In the genomic region with DNA sequence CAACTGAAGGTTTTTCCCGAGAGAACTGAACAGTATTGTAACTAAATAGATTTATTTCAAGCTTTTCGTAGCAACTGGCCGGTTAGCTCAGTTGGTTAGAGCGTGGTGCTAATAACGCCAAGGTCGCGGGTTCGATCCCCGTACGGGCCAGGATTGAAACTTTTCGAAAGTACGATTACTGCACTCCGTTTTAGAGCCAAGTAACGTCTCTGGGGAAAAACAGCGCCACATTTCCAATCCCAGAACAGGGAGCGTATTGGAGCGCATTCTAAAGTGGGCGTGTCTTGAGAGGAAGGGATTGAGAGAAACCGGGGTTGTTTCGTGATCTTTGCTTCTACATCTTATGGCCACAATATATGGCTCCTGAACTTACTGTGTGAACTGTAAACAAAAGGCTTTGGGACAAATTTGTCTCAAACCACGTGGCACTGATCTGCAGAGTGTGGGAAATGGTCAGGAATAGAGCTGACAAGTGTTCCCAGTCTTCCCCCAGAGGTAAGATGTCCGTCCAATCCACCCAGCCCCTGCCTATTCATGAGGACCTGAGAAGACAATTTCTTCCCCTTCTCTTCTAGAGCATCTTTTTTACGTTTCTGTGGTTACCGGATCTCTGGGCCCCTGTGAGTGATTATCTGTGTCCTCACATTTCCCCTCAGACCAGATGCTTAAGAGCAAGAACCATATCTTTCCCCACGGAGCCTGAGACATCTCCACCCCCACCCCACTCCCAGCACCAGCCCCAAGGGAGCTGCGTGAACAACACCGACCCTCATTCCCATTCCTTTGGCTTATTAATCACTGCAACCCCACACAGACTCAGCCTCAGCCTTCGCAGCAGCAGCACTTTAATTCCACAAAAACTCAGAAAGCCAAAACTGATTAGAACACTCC, we compare ENCODE assay signal across 1 cellular context.
TF ChIP-seq lines count a peak whose summit lies in the region.

No MANE protein-coding gene starts in this region.

TF ChIP-seq in HepG2, 621 proteins besides CTCF, POLR2A, EP300 and RAD21 (continued from another document and continues in another):
- TF ChIP-seq, protein P1, sequence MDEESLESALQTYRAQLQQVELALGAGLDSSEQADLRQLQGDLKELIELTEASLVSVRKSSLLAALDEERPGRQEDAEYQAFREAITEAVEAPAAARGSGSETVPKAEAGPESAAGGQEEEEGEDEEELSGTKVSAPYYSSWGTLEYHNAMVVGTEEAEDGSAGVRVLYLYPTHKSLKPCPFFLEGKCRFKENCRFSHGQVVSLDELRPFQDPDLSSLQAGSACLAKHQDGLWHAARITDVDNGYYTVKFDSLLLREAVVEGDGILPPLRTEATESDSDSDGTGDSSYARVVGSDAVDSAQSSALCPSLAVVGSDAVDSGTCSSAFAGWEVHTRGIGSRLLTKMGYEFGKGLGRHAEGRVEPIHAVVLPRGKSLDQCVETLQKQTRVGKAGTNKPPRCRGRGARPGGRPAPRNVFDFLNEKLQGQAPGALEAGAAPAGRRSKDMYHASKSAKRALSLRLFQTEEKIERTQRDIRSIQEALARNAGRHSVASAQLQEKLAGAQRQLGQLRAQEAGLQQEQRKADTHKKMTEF (CRISPR knock-in tag; IDR thresholded peaks at IDR 0.05) = peak; percentile 79; the same call in 1 of the 2 replicates
- TF ChIP-seq GFI1 (CRISPR knock-in tag; IDR thresholded peaks at IDR 0.05; ENCODE audit: borderline replicate concordance) (peak; percentile 72; the same call in 1 of the 2 replicates), TCF7 (IDR thresholded peaks at IDR 0.05; ENCODE audit: low read depth) (0 out of 2 replicates have a peak, but pooled peaks have one; percentile 4), ZNF282 (IDR thresholded peaks at IDR 0.05; ENCODE audit: partially characterized antibody) (no peak), DMAP1 (CRISPR knock-in tag; IDR thresholded peaks at IDR 0.05) (peak; percentile 53), ZNF326 (CRISPR knock-in tag; IDR thresholded peaks at IDR 0.05; ENCODE audit: borderline replicate concordance) (no peak), YEATS2 (CRISPR knock-in tag; IDR thresholded peaks at IDR 0.05; ENCODE audit: borderline replicate concordance) (no peak; the same call in 1 of the 2 replicates), TCF7L2 (IDR thresholded peaks at IDR 0.05; ENCODE audit: low read depth, low read length) (no peak), MIER2 (CRISPR knock-in tag; IDR thresholded peaks at IDR 0.05) (no peak; the same call in 1 of the 2 replicates), ATF7 (IDR thresholded peaks at IDR 0.05) (no peak), ATF7 (CRISPR knock-in tag; IDR thresholded peaks at IDR 0.05) (no peak), PHF8 (CRISPR knock-in tag; IDR thresholded peaks at IDR 0.05) (no peak; the same call in 1 of the 2 replicates), ELF4 (CRISPR knock-in tag; IDR thresholded peaks at IDR 0.05; ENCODE audit: borderline replicate concordance) (no peak), ATM (IDR thresholded peaks at IDR 0.05; ENCODE audit: borderline replicate concordance) (no peak), ELF3 (CRISPR knock-in tag; IDR thresholded peaks at IDR 0.05) (0 out of 2 replicates have a peak, but pooled peaks have one; percentile 59), RFX1 (IDR thresholded peaks at IDR 0.05) (no peak), ZNF660 (CRISPR knock-in tag; IDR thresholded peaks at IDR 0.05; ENCODE audit: borderline replicate concordance, low read depth) (no peak), ZNF234 (CRISPR knock-in tag; conservative IDR thresholded peaks at IDR 0.05) (no peak)
- TF ChIP-seq, protein P2, sequence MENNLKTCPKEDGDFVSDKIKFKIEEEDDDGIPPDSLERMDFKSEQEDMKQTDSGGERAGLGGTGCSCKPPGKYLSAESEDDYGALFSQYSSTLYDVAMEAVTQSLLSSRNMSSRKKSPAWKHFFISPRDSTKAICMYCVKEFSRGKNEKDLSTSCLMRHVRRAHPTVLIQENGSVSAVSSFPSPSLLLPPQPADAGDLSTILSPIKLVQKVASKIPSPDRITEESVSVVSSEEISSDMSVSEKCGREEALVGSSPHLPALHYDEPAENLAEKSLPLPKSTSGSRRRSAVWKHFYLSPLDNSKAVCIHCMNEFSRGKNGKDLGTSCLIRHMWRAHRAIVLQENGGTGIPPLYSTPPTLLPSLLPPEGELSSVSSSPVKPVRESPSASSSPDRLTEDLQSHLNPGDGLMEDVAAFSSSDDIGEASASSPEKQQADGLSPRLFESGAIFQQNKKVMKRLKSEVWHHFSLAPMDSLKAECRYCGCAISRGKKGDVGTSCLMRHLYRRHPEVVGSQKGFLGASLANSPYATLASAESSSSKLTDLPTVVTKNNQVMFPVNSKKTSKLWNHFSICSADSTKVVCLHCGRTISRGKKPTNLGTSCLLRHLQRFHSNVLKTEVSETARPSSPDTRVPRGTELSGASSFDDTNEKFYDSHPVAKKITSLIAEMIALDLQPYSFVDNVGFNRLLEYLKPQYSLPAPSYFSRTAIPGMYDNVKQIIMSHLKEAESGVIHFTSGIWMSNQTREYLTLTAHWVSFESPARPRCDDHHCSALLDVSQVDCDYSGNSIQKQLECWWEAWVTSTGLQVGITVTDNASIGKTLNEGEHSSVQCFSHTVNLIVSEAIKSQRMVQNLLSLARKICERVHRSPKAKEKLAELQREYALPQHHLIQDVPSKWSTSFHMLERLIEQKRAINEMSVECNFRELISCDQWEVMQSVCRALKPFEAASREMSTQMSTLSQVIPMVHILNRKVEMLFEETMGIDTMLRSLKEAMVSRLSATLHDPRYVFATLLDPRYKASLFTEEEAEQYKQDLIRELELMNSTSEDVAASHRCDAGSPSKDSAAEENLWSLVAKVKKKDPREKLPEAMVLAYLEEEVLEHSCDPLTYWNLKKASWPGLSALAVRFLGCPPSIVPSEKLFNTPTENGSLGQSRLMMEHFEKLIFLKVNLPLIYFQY (CRISPR knock-in tag; IDR thresholded peaks at IDR 0.05; ENCODE audit: borderline replicate concordance) = 0 out of 2 replicates have a peak, but pooled peaks have one; percentile 47
- TF ChIP-seq, protein P3, sequence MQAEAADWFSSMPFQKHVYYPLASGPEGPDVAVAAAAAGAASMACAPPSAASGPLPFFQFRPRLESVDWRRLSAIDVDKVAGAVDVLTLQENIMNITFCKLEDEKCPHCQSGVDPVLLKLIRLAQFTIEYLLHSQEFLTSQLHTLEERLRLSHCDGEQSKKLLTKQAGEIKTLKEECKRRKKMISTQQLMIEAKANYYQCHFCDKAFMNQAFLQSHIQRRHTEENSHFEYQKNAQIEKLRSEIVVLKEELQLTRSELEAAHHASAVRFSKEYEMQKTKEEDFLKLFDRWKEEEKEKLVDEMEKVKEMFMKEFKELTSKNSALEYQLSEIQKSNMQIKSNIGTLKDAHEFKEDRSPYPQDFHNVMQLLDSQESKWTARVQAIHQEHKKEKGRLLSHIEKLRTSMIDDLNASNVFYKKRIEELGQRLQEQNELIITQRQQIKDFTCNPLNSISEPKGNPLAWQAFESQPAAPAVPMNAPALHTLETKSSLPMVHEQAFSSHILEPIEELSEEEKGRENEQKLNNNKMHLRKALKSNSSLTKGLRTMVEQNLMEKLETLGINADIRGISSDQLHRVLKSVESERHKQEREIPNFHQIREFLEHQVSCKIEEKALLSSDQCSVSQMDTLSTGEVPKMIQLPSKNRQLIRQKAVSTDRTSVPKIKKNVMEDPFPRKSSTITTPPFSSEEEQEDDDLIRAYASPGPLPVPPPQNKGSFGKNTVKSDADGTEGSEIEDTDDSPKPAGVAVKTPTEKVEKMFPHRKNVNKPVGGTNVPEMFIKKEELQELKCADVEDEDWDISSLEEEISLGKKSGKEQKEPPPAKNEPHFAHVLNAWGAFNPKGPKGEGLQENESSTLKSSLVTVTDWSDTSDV (CRISPR knock-in tag; IDR thresholded peaks at IDR 0.05) = no peak
- TF ChIP-seq, protein P4, sequence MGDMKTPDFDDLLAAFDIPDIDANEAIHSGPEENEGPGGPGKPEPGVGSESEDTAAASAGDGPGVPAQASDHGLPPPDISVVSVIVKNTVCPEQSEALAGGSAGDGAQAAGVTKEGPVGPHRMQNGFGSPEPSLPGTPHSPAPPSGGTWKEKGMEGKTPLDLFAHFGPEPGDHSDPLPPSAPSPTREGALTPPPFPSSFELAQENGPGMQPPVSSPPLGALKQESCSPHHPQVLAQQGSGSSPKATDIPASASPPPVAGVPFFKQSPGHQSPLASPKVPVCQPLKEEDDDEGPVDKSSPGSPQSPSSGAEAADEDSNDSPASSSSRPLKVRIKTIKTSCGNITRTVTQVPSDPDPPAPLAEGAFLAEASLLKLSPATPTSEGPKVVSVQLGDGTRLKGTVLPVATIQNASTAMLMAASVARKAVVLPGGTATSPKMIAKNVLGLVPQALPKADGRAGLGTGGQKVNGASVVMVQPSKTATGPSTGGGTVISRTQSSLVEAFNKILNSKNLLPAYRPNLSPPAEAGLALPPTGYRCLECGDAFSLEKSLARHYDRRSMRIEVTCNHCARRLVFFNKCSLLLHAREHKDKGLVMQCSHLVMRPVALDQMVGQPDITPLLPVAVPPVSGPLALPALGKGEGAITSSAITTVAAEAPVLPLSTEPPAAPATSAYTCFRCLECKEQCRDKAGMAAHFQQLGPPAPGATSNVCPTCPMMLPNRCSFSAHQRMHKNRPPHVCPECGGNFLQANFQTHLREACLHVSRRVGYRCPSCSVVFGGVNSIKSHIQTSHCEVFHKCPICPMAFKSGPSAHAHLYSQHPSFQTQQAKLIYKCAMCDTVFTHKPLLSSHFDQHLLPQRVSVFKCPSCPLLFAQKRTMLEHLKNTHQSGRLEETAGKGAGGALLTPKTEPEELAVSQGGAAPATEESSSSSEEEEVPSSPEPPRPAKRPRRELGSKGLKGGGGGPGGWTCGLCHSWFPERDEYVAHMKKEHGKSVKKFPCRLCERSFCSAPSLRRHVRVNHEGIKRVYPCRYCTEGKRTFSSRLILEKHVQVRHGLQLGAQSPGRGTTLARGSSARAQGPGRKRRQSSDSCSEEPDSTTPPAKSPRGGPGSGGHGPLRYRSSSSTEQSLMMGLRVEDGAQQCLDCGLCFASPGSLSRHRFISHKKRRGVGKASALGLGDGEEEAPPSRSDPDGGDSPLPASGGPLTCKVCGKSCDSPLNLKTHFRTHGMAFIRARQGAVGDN (CRISPR knock-in tag; IDR thresholded peaks at IDR 0.05) = no peak
- TF ChIP-seq, protein P5, sequence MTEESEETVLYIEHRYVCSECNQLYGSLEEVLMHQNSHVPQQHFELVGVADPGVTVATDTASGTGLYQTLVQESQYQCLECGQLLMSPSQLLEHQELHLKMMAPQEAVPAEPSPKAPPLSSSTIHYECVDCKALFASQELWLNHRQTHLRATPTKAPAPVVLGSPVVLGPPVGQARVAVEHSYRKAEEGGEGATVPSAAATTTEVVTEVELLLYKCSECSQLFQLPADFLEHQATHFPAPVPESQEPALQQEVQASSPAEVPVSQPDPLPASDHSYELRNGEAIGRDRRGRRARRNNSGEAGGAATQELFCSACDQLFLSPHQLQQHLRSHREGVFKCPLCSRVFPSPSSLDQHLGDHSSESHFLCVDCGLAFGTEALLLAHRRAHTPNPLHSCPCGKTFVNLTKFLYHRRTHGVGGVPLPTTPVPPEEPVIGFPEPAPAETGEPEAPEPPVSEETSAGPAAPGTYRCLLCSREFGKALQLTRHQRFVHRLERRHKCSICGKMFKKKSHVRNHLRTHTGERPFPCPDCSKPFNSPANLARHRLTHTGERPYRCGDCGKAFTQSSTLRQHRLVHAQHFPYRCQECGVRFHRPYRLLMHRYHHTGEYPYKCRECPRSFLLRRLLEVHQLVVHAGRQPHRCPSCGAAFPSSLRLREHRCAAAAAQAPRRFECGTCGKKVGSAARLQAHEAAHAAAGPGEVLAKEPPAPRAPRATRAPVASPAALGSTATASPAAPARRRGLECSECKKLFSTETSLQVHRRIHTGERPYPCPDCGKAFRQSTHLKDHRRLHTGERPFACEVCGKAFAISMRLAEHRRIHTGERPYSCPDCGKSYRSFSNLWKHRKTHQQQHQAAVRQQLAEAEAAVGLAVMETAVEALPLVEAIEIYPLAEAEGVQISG (CRISPR knock-in tag; IDR thresholded peaks at IDR 0.05) = peak; percentile 52; the same call in 1 of the 2 replicates
- TF ChIP-seq, protein P6, sequence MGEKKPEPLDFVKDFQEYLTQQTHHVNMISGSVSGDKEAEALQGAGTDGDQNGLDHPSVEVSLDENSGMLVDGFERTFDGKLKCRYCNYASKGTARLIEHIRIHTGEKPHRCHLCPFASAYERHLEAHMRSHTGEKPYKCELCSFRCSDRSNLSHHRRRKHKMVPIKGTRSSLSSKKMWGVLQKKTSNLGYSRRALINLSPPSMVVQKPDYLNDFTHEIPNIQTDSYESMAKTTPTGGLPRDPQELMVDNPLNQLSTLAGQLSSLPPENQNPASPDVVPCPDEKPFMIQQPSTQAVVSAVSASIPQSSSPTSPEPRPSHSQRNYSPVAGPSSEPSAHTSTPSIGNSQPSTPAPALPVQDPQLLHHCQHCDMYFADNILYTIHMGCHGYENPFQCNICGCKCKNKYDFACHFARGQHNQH (CRISPR knock-in tag; IDR thresholded peaks at IDR 0.05) = peak; percentile 76; the same call in 1 of the 2 replicates
- TF ChIP-seq, protein P7, sequence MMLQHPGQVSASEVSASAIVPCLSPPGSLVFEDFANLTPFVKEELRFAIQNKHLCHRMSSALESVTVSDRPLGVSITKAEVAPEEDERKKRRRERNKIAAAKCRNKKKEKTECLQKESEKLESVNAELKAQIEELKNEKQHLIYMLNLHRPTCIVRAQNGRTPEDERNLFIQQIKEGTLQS (CRISPR knock-in tag; IDR thresholded peaks at IDR 0.05) = no peak
- TF ChIP-seq, protein P8, sequence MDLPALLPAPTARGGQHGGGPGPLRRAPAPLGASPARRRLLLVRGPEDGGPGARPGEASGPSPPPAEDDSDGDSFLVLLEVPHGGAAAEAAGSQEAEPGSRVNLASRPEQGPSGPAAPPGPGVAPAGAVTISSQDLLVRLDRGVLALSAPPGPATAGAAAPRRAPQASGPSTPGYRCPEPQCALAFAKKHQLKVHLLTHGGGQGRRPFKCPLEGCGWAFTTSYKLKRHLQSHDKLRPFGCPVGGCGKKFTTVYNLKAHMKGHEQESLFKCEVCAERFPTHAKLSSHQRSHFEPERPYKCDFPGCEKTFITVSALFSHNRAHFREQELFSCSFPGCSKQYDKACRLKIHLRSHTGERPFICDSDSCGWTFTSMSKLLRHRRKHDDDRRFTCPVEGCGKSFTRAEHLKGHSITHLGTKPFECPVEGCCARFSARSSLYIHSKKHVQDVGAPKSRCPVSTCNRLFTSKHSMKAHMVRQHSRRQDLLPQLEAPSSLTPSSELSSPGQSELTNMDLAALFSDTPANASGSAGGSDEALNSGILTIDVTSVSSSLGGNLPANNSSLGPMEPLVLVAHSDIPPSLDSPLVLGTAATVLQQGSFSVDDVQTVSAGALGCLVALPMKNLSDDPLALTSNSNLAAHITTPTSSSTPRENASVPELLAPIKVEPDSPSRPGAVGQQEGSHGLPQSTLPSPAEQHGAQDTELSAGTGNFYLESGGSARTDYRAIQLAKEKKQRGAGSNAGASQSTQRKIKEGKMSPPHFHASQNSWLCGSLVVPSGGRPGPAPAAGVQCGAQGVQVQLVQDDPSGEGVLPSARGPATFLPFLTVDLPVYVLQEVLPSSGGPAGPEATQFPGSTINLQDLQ (CRISPR knock-in tag; IDR thresholded peaks at IDR 0.05) = peak; percentile 32; the same call in 1 of the 2 replicates
